Comparison of ENCODE assay signal across 1 cellular context in genomic region chr19:42075616-42076374, GRCh38.
TF ChIP-seq lines count a peak whose summit lies in the region.

A gene with protein sequence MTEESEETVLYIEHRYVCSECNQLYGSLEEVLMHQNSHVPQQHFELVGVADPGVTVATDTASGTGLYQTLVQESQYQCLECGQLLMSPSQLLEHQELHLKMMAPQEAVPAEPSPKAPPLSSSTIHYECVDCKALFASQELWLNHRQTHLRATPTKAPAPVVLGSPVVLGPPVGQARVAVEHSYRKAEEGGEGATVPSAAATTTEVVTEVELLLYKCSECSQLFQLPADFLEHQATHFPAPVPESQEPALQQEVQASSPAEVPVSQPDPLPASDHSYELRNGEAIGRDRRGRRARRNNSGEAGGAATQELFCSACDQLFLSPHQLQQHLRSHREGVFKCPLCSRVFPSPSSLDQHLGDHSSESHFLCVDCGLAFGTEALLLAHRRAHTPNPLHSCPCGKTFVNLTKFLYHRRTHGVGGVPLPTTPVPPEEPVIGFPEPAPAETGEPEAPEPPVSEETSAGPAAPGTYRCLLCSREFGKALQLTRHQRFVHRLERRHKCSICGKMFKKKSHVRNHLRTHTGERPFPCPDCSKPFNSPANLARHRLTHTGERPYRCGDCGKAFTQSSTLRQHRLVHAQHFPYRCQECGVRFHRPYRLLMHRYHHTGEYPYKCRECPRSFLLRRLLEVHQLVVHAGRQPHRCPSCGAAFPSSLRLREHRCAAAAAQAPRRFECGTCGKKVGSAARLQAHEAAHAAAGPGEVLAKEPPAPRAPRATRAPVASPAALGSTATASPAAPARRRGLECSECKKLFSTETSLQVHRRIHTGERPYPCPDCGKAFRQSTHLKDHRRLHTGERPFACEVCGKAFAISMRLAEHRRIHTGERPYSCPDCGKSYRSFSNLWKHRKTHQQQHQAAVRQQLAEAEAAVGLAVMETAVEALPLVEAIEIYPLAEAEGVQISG (plus strand): TSS chr19:42076166. CDS start chr19:42078607, 2,441 bp downstream.

TF ChIP-seq in HEK293, 187 proteins besides CTCF, POLR2A, EP300 and RAD21 (continued from another document and continues in another):
- TF ChIP-seq, protein P1, sequence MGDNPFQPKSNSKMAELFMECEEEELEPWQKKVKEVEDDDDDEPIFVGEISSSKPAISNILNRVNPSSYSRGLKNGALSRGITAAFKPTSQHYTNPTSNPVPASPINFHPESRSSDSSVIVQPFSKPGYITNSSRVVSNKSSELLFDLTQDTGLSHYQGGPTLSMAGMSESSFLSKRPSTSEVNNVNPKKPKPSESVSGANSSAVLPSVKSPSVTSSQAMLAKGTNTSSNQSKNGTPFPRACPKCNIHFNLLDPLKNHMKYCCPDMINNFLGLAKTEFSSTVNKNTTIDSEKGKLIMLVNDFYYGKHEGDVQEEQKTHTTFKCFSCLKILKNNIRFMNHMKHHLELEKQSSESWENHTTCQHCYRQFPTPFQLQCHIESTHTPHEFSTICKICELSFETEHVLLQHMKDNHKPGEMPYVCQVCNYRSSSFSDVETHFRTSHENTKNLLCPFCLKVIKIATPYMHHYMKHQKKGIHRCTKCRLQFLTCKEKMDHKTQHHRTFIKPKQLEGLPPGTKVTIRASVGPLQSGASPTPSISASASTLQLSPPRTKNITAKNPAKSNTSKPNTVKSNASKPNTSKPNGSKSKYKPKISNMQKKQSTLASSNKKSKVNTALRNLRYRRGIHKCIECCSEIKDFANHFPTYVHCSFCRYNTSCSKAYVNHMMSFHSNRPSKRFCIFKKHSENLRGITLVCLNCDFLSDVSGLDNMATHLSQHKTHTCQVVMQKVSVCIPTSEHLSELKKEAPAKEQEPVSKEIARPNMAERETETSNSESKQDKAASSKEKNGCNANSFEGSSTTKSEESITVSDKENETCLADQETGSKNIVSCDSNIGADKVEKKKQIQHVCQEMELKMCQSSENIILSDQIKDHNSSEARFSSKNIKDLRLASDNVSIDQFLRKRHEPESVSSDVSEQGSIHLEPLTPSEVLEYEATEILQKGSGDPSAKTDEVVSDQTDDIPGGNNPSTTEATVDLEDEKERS (tag by site-specific recombination; IDR thresholded peaks at IDR 0.05): peak; percentile 45; the same call in 1 of the 2 replicates
- TF ChIP-seq, protein P2, sequence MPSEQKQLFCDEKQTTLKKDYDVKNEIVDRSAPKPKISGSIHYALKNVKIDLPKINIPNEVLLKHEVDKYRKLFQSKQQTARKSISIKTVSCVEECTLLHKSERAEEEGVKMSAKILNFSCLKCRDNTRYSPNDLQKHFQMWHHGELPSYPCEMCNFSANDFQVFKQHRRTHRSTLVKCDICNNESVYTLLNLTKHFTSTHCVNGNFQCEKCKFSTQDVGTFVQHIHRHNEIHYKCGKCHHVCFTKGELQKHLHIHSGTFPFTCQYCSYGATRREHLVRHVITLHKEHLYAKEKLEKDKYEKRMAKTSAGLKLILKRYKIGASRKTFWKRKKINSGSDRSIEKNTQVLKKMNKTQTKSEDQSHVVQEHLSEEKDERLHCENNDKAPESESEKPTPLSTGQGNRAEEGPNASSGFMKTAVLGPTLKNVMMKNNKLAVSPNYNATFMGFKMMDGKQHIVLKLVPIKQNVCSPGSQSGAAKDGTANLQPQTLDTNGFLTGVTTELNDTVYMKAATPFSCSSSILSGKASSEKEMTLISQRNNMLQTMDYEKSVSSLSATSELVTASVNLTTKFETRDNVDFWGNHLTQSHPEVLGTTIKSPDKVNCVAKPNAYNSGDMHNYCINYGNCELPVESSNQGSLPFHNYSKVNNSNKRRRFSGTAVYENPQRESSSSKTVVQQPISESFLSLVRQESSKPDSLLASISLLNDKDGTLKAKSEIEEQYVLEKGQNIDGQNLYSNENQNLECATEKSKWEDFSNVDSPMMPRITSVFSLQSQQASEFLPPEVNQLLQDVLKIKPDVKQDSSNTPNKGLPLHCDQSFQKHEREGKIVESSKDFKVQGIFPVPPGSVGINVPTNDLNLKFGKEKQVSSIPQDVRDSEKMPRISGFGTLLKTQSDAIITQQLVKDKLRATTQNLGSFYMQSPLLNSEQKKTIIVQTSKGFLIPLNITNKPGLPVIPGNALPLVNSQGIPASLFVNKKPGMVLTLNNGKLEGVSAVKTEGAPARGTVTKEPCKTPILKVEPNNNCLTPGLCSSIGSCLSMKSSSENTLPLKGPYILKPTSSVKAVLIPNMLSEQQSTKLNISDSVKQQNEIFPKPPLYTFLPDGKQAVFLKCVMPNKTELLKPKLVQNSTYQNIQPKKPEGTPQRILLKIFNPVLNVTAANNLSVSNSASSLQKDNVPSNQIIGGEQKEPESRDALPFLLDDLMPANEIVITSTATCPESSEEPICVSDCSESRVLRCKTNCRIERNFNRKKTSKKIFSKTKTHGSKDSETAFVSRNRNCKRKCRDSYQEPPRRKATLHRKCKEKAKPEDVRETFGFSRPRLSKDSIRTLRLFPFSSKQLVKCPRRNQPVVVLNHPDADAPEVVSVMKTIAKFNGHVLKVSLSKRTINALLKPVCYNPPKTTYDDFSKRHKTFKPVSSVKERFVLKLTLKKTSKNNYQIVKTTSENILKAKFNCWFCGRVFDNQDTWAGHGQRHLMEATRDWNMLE (tag by site-specific recombination; conservative IDR thresholded peaks at IDR 0.05; ENCODE audit: low read depth): no peak
- peak; percentile 88 for TF ChIP-seq ZBTB6 (tag by site-specific recombination; IDR thresholded peaks at IDR 0.05)
- peak; percentile 78 for TF ChIP-seq ZNF660 (tag by site-specific recombination; IDR thresholded peaks at IDR 0.05)
- no peak for TF ChIP-seq ZNF211 (tag by site-specific recombination; IDR thresholded peaks at IDR 0.05; ENCODE audit: low read depth)
- TF ChIP-seq ZNF248 (tag by site-specific recombination; IDR thresholded peaks at IDR 0.05): no peak
- no peak for TF ChIP-seq ZNF350 (tag by site-specific recombination; IDR thresholded peaks at IDR 0.05)
- peak; percentile 86 for TF ChIP-seq YY2 (tag by site-specific recombination; IDR thresholded peaks at IDR 0.05)
- TF ChIP-seq ELK4 (IDR thresholded peaks at IDR 0.05; ENCODE audit: borderline replicate concordance, low read depth, low read length): no peak
- TF ChIP-seq ZNF223 (tag by site-specific recombination; IDR thresholded peaks at IDR 0.05): no peak
- TF ChIP-seq ZBTB48 (tag by site-specific recombination; IDR thresholded peaks at IDR 0.05): no peak; the same call in 1 of the 2 replicates
- no peak for TF ChIP-seq ZNF558 (tag by site-specific recombination; IDR thresholded peaks at IDR 0.05)
- TF ChIP-seq, protein P3, sequence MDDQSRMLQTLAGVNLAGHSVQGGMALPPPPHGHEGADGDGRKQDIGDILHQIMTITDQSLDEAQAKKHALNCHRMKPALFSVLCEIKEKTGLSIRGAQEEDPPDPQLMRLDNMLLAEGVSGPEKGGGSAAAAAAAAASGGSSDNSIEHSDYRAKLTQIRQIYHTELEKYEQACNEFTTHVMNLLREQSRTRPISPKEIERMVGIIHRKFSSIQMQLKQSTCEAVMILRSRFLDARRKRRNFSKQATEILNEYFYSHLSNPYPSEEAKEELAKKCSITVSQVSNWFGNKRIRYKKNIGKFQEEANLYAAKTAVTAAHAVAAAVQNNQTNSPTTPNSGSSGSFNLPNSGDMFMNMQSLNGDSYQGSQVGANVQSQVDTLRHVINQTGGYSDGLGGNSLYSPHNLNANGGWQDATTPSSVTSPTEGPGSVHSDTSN (CRISPR knock-in tag; IDR thresholded peaks at IDR 0.05): no peak
- 0 out of 2 replicates have a peak, but pooled peaks have one; percentile 10 for TF ChIP-seq ZSCAN23 (tag by site-specific recombination; IDR thresholded peaks at IDR 0.05)
- TF ChIP-seq SP2 (tag by site-specific recombination; IDR thresholded peaks at IDR 0.05): peak; percentile 100
- TF ChIP-seq ZNF133 (tag by site-specific recombination; IDR thresholded peaks at IDR 0.05): no peak
- peak; percentile 9 for TF ChIP-seq ZNF2 (tag by site-specific recombination; IDR thresholded peaks at IDR 0.05)
- no peak for TF ChIP-seq TRIM28 (IDR thresholded peaks at IDR 0.05; ENCODE audit: borderline replicate concordance, low read length)
- TF ChIP-seq ZNF335 (tag by site-specific recombination; conservative IDR thresholded peaks at IDR 0.05): peak; percentile 64; the same call in 1 of the 2 replicates
- TF ChIP-seq, protein P4, sequence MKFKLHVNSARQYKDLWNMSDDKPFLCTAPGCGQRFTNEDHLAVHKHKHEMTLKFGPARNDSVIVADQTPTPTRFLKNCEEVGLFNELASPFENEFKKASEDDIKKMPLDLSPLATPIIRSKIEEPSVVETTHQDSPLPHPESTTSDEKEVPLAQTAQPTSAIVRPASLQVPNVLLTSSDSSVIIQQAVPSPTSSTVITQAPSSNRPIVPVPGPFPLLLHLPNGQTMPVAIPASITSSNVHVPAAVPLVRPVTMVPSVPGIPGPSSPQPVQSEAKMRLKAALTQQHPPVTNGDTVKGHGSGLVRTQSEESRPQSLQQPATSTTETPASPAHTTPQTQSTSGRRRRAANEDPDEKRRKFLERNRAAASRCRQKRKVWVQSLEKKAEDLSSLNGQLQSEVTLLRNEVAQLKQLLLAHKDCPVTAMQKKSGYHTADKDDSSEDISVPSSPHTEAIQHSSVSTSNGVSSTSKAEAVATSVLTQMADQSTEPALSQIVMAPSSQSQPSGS (tag by site-specific recombination; IDR thresholded peaks at IDR 0.05; ENCODE audit: low read depth): peak; percentile 81
- TF ChIP-seq ZBTB7A (tag by site-specific recombination; IDR thresholded peaks at IDR 0.05; ENCODE audit: low read depth): no peak; the same call in 1 of the 2 replicates
- TF ChIP-seq ZFHX2 (tag by site-specific recombination; conservative IDR thresholded peaks at IDR 0.05): peak; percentile 62
- no peak; the same call in 1 of the 2 replicates for TF ChIP-seq ZNF394 (tag by site-specific recombination; IDR thresholded peaks at IDR 0.05; ENCODE audit: borderline replicate concordance)
- no peak for TF ChIP-seq ZNF549 (tag by site-specific recombination; IDR thresholded peaks at IDR 0.05)
- TF ChIP-seq ZNF777 (tag by site-specific recombination; IDR thresholded peaks at IDR 0.05; ENCODE audit: borderline replicate concordance): no peak
- no peak for TF ChIP-seq ZSCAN5A (tag by site-specific recombination; IDR thresholded peaks at IDR 0.05)
- TF ChIP-seq ZNF292 (tag by site-specific recombination; IDR thresholded peaks at IDR 0.05; ENCODE audit: borderline replicate concordance, low read depth): no peak
- TF ChIP-seq ZNF658 (tag by site-specific recombination; IDR thresholded peaks at IDR 0.05): no peak
- no peak; the same call in 1 of the 2 replicates for TF ChIP-seq YY1 (tag by site-specific recombination; IDR thresholded peaks at IDR 0.05)
- peak; percentile 81; the same call in 1 of the 2 replicates for TF ChIP-seq ZNF24 (tag by site-specific recombination; IDR thresholded peaks at IDR 0.05)
- no peak for TF ChIP-seq ZNF621 (tag by site-specific recombination; IDR thresholded peaks at IDR 0.05)
- no peak for TF ChIP-seq SCRT2 (tag by site-specific recombination; IDR thresholded peaks at IDR 0.05)
- TF ChIP-seq ZEB2 (tag by site-specific recombination; IDR thresholded peaks at IDR 0.05): peak; percentile 79; the same call in 1 of the 2 replicates
- TF ChIP-seq ZNF398 (tag by site-specific recombination; IDR thresholded peaks at IDR 0.05): peak; percentile 60
- no peak for TF ChIP-seq ZNF747 (tag by site-specific recombination; IDR thresholded peaks at IDR 0.05)
- TF ChIP-seq ZFP37 (tag by site-specific recombination; IDR thresholded peaks at IDR 0.05): peak; percentile 28
- peak; percentile 47 for TF ChIP-seq KLF16 (tag by site-specific recombination; IDR thresholded peaks at IDR 0.05)
